ENCODE assay signal across 18 cellular contexts in the genomic region with DNA sequence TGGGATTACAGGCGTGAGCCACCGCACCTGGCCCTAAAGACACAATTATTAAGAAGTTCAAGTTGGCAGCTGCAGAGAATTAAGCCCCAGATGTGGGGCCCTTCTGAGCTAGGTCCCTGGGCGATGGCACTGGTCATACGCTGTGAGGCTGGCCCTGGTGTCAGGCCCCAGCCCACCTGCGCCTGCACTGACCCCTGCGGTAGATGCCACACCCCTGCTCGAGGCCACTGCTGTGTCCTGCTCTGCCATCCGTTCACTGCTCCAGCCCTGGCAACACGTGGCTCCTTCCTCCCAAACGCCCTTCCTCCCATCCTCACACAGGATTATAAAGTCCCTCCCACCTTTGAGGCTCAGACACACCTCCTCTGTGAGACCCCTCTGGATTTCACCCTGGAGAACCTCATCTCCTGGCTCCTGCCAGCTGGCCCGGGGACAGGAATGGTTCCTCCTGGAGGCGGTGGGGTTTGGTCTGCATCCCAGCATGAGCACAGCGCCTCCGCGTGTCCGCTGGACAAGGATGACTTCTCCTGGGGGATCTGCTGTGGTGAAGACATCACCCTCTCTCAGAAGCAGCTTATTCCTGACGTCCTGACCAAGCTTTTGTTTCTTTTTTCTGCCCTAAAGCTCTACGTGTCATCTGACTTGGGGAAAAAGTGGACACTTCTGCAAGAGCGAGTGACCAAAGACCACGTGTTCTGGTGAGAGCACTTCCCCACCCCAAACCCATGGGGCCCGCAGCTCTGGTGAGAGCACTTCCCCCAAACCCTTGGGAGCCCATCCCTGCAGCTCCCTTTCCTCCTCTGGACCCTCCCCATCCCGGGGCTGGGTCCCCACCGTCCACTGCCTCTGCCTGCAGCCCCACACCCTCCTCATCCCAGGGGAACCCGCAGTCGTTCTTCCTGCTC.
DNase-seq lines count a peak whose midpoint lies in the region; TF ChIP-seq lines count a peak whose summit lies in the region.
"Had no signal": no experiment of that assay in that cellular context is flagged by ENCODE, and none has a peak within 500 bp of the region (broad histone marks: within the 10 kb centered on the region; RNA-seq: fewer than 3 reads in every experiment).

No MANE protein-coding gene starts in this region.

- no peaks in the 10 kb centered on the region for H3K36me3 Mint-ChIP-seq in CD4-positive, alpha-beta memory T cell
- H3K36me3 Mint-ChIP-seq: activated naive CD8-positive, alpha-beta T cell; IgD-negative memory B cell had no signal

- intact Hi-C loops in CD4-positive, alpha-beta memory T cell (cut with micrococcal nuclease), result no loop called here

- CTCF ChIA-PET in CD4-positive, alpha-beta memory T cell (lab: Charles Lee; ENCODE audit: partially characterized antibody), result no interaction called here

- H3K36me3 ChIP-seq in neuronal stem cell (replicated peaks in 1 of 2; ENCODE audit: control insufficient read depth in 2 of 2, insufficient read depth in 2 of 2, low read length in 2 of 2), result no peaks in the 10 kb centered on the region
- H3K36me3 ChIP-seq in CD4-positive, alpha-beta memory T cell (ENCODE audit: insufficient read depth, low read length), result no peaks in the 10 kb centered on the region
- H3K36me3 ChIP-seq: neutrophil, SJSA1 had no signal

- peak overlapping the region; percentile 93 for H2AK5ac ChIP-seq in neuronal stem cell (ENCODE audit: low read depth, low read length)

- peak overlapping the region in 2 of 7 donors; percentile 10 to 55 for H3K27ac Mint-ChIP-seq in CD4-positive, alpha-beta memory T cell
- H3K27ac Mint-ChIP-seq: activated CD4-positive, alpha-beta T cell treated with anti-CD3 and anti-CD28 coated beads for 36 hours; activated naive CD8-positive, alpha-beta T cell; activated T-cell treated with anti-CD3 and anti-CD28 coated beads, Interleukin-2, amount 50 U/mL, for 24 hours; IgD-negative memory B cell had no signal

- no peak overlapping the region for H4K91ac ChIP-seq in neuronal stem cell (ENCODE audit: low read depth, low read length, poor library complexity)

- H2BK15ac ChIP-seq in neuronal stem cell (ENCODE audit: low read length), result no peak overlapping the region

- H3K4ac ChIP-seq in neuronal stem cell (ENCODE audit: low read length), result no peak overlapping the region

- POLR2A ChIA-PET in CD4-positive, alpha-beta memory T cell (lab: Charles Lee; ENCODE audit: partially characterized antibody), result no interaction called here

- no peak overlapping the region for H3K14ac ChIP-seq in neuronal stem cell (ENCODE audit: low read length)

- no peak overlapping the region for H3K4me2 ChIP-seq in neuronal stem cell (ENCODE audit: insufficient read depth, low read length, poor library complexity, severe bottlenecking)

- H3K9me3 ChIP-seq in neuronal stem cell (replicated peaks in 1 of 2; ENCODE audit: control insufficient read depth in 2 of 2, insufficient read depth in 1 of 2, low read depth in 1 of 2, low read length in 2 of 2), result no peaks in the 10 kb centered on the region
- H3K9me3 ChIP-seq in CD4-positive, alpha-beta memory T cell (ENCODE audit: control insufficient read depth in 1 of 2, low read length in 2 of 2), result no peaks in the 10 kb centered on the region
- H3K9me3 ChIP-seq: neutrophil, SJSA1 had no signal

- H3K4me3 ChIP-seq in fibroblast of mammary gland (ENCODE audit: control insufficient read depth, low read depth, low read length) (no peak overlapping the region), neuronal stem cell (ENCODE audit: low read length in 2 of 2) (no peak overlapping the region)
- no peak overlapping the region for H3K4me3 ChIP-seq in CD4-positive, alpha-beta memory T cell (ENCODE audit: low read length in 2 of 2)
- H3K4me3 ChIP-seq: SJSA1 had no signal

- no peak overlapping the region for H3K9ac ChIP-seq in neuronal stem cell (ENCODE audit: low read depth, low read length, poor library complexity)

- H3K9me3 Mint-ChIP-seq in CD4-positive, alpha-beta memory T cell, result no peaks in the 10 kb centered on the region
- H3K9me3 Mint-ChIP-seq: activated T-cell treated with anti-CD3 and anti-CD28 coated beads, Interleukin-2, amount 50 U/mL, for 24 hours had no signal

- TF ChIP-seq CTCF in AG09319 (IDR thresholded peaks at IDR 0.05; ENCODE audit: low read depth, low read length), result peak; percentile 21
- TF ChIP-seq CTCF in fibroblast of mammary gland (conservative IDR thresholded peaks at IDR 0.05; ENCODE audit: control insufficient read depth, insufficient read depth, low read depth, low read length), result peak; percentile 50

- H3K4me1 Mint-ChIP-seq in CD4-positive, alpha-beta memory T cell, result peaks cover 13 to 38% (median 21%) of the 10 kb centered on the region in 4 donors

- H2AFZ ChIP-seq in neuronal stem cell (ENCODE audit: low read length), result no peak overlapping the region

- H3K18ac ChIP-seq in neuronal stem cell (ENCODE audit: low read length), result peak overlapping the region; percentile 62

- H2BK5ac ChIP-seq in neuronal stem cell (ENCODE audit: low read length), result no peak overlapping the region

- no peak overlapping the region for H2BK12ac ChIP-seq in neuronal stem cell (ENCODE audit: low read length)

- H3K27ac ChIP-seq in neuronal stem cell (replicated peaks; ENCODE audit: low read length), result no peak overlapping the region
- H3K27ac ChIP-seq in CD4-positive, alpha-beta memory T cell (ENCODE audit: low read depth, low read length), result no peak overlapping the region
- H3K27ac ChIP-seq: neutrophil, SJSA1 had no signal

- H3K4me1 ChIP-seq in neuronal stem cell (ENCODE audit: control insufficient read depth in 2 of 2, insufficient read depth in 1 of 2, low read depth in 1 of 2, low read length in 2 of 2), result peaks cover 12 to 17% of the 10 kb centered on the region in 2 donors
- H3K4me1 ChIP-seq in CD4-positive, alpha-beta memory T cell (ENCODE audit: insufficient read depth, low read length), result peaks cover 27% of the 10 kb centered on the region

- WGBS in neuronal stem cell (ENCODE audit: extremely low coverage in 2 of 2, insufficient read length in 2 of 2, insufficient replicate concordance in 1 of 2), 2 donors, result no CpG with 5 or more reads among the region's 25 CpGs

- H4K8ac ChIP-seq in neuronal stem cell (ENCODE audit: low read depth, low read length), result no peak overlapping the region

- H3K27me3 ChIP-seq in neuronal stem cell (ENCODE audit: control insufficient read depth in 3 of 3, insufficient read depth in 3 of 3, low read depth in 1 of 3, low read length in 3 of 3), result peaks cover 0 to 42% (median 0%) of the 10 kb centered on the region in 3 experiments
- H3K27me3 ChIP-seq in CD4-positive, alpha-beta memory T cell (ENCODE audit: insufficient read depth, low read length), result no peaks in the 10 kb centered on the region

- peak overlapping the region in 1 of 8 donors; percentile 17 for H3K4me3 Mint-ChIP-seq in CD4-positive, alpha-beta memory T cell
- H3K4me3 Mint-ChIP-seq: activated CD4-positive, alpha-beta T cell treated with anti-CD3 and anti-CD28 coated beads for 36 hours; activated naive CD8-positive, alpha-beta T cell; activated T-cell treated with anti-CD3 and anti-CD28 coated beads, Interleukin-2, amount 50 U/mL, for 24 hours; IgD-negative memory B cell had no signal

- H3K23ac ChIP-seq in neuronal stem cell (ENCODE audit: low read depth, low read length, poor library complexity), result no peak overlapping the region

- H3K27me3 Mint-ChIP-seq in CD4-positive, alpha-beta memory T cell, result peaks cover 3 to 5% of the 10 kb centered on the region in 2 donors

- H2BK120ac ChIP-seq in neuronal stem cell (ENCODE audit: low read depth, low read length), result no peak overlapping the region

- DNase-seq in AG09319 (ENCODE audit: extremely low read depth, low read depth) (no peak), MV-4-11 (lab: John Stamatoyannopoulos, UW) (peak; percentile 49), fibroblast of mammary gland (ENCODE audit: low read depth) (peak; percentile 59), neuronal stem cell (ENCODE audit: low spot score) (no peak), NCI-H1436 (lab: John Stamatoyannopoulos, UW) (no peak), NCI-H2227 treated with DMSO at 0.1 percent for 48 hours (lab: John Stamatoyannopoulos, UW) (no peak)
- no peak for DNase-seq in CD4-positive, alpha-beta memory T cell
- DNase-seq in effector CD4-positive, alpha-beta T cell, result no peak
- DNase-seq: activated CD4-positive, alpha-beta T cell treated with anti-CD3 and anti-CD28 coated beads for 36 hours; activated T-cell treated with anti-CD3 and anti-CD28 coated beads, Interleukin-2, amount 50 U/mL, for 24 hours; GDM1; mammary epithelial cell; stimulated activated CD4-positive, alpha-beta T cell treated with anti-CD3 and anti-CD28 coated beads, Interleukin-4, amount 100 ng/mL, for 24 hours; T1000 had no signal

- H3K79me1 ChIP-seq in neuronal stem cell (ENCODE audit: low read depth, low read length), result no peaks in the 10 kb centered on the region

Comparison
In these comparisons a context has a peak if more than half of its experiments do, and no peak if none do; other contexts are left out.
1. DNase-seq: peak in MV-4-11 (single experiment) and fibroblast of mammary gland (single experiment); none in AG09319 (single experiment), neuronal stem cell (single experiment), CD4-positive, alpha-beta memory T cell (0 of 5), NCI-H1436 (single experiment), effector CD4-positive, alpha-beta T cell (single experiment) and NCI-H2227 treated with DMSO at 0.1 percent for 48 hours (single experiment).